ENCODE assay signal across 20 cellular contexts in genomic region chr2:205177505-205177904, GRCh38.
"Had no signal": no experiment of that assay in that cellular context is flagged by ENCODE, and none has a peak within 500 bp of the region (broad histone marks: within the 10 kb centered on the region; RNA-seq: fewer than 3 reads in every experiment).

No MANE protein-coding gene starts in this region.

- H3K27ac ChIP-seq: coronary artery, hepatocyte, neural progenitor cell, ovary, right atrium auricular region, suprapubic skin, thyroid gland, uterus had no signal

- H3K4me2 ChIP-seq: hepatocyte, neural progenitor cell, smooth muscle cell had no signal

- H3K79me2 ChIP-seq: hepatocyte had no signal

- ATAC-seq: natural killer cell treated with Interleukin-12 subunit alpha and Interleukin-12 subunit beta and Interleukin-15 and Interleukin-18, amount 100 ng/mL, for 72 hours; stimulated activated effector memory CD8-positive, alpha-beta T cell treated with anti-CD3 and anti-CD28 coated beads, Interleukin-12 subunit alpha, Interleukin-12 subunit beta, amount 100 ng/mL, for 72 hours; stimulated activated naive CD8-positive, alpha-beta T cell treated with anti-CD3 and anti-CD28 coated beads, Interleukin-15, Interleukin-2, amounts not matched to agents 100 U/mL and 50 U/mL, for 24 hours had no signal

- H3K9ac ChIP-seq: neural progenitor cell had no signal

- H3K36me3 ChIP-seq: neural progenitor cell, ovary, right atrium auricular region, suprapubic skin, thyroid gland, uterus had no signal

- H3K9me3 ChIP-seq: ovary, right atrium auricular region, suprapubic skin, thyroid gland, uterus had no signal

- H3K27me3 ChIP-seq: hepatocyte, neural progenitor cell, ovary, right atrium auricular region, suprapubic skin, thyroid gland, uterus had no signal

- H3K4me1 ChIP-seq: right atrium auricular region, suprapubic skin, thyroid gland, uterus had no signal

- H2AFZ ChIP-seq: hepatocyte, neural progenitor cell had no signal

- H3K4me3 ChIP-seq: coronary artery, hepatocyte, neural progenitor cell, ovary, right atrium auricular region, smooth muscle cell, suprapubic skin, thyroid gland, uterus had no signal

- DNase-seq: effector CD8-positive, alpha-beta T cell; foreskin melanocyte; head of caudate nucleus; kidney glomerular epithelial cell; mammary epithelial cell; nucleus accumbens; ovary; stimulated activated CD4-positive, alpha-beta T cell treated with anti-CD3 and anti-CD28 coated beads, Interleukin-4, amount 100 ng/mL, for 1 hour; stimulated activated CD8-positive, alpha-beta memory T cell treated with anti-CD3 and anti-CD28 coated beads, Interleukin-4, amount 100 ng/mL, for 48 hours; stimulated activated naive CD8-positive, alpha-beta T cell treated with anti-CD3 and anti-CD28 coated beads, Interleukin-15, Interleukin-2, amounts not matched to agents 100 U/mL and 50 U/mL, for 24 hours; thyroid gland; uterus had no signal
